1 cellular context compared by ENCODE assay signal in genomic region chr9:136619742-136620440, GRCh38.
TF ChIP-seq lines count a peak whose summit lies in the region.

No MANE protein-coding gene starts in this region.

TF ChIP-seq in HepG2, 621 proteins besides CTCF, POLR2A, EP300 and RAD21 (continued from another document and continues in another):
- TF ChIP-seq, protein P1, sequence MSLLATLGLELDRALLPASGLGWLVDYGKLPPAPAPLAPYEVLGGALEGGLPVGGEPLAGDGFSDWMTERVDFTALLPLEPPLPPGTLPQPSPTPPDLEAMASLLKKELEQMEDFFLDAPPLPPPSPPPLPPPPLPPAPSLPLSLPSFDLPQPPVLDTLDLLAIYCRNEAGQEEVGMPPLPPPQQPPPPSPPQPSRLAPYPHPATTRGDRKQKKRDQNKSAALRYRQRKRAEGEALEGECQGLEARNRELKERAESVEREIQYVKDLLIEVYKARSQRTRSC (CRISPR knock-in tag; IDR thresholded peaks at IDR 0.05; ENCODE audit: low read depth) = no peak
- TF ChIP-seq SNRNP70 (IDR thresholded peaks at IDR 0.05; ENCODE audit: low read depth, low read length) = no peak
- no peak for TF ChIP-seq SRSF9 (IDR thresholded peaks at IDR 0.05; ENCODE audit: borderline replicate concordance, insufficient read depth, low read depth, low read length, poor library complexity, severe bottlenecking)
- TF ChIP-seq RFX5 (IDR thresholded peaks at IDR 0.05; ENCODE audit: low read depth, low read length) = no peak
- peak; percentile 91 for TF ChIP-seq ZBTB43 (CRISPR knock-in tag; conservative IDR thresholded peaks at IDR 0.05)
- TF ChIP-seq TCF7 (IDR thresholded peaks at IDR 0.05; ENCODE audit: low read depth) = peak; percentile 25; the same call in 1 of the 2 replicates
- TF ChIP-seq NAIF1 (CRISPR knock-in tag; IDR thresholded peaks at IDR 0.05; ENCODE audit: borderline replicate concordance) = no peak
- TF ChIP-seq REL (CRISPR knock-in tag; conservative IDR thresholded peaks at IDR 0.05) = no peak
- TF ChIP-seq XBP1 (CRISPR knock-in tag; IDR thresholded peaks at IDR 0.05) = no peak
- TF ChIP-seq, protein P2, sequence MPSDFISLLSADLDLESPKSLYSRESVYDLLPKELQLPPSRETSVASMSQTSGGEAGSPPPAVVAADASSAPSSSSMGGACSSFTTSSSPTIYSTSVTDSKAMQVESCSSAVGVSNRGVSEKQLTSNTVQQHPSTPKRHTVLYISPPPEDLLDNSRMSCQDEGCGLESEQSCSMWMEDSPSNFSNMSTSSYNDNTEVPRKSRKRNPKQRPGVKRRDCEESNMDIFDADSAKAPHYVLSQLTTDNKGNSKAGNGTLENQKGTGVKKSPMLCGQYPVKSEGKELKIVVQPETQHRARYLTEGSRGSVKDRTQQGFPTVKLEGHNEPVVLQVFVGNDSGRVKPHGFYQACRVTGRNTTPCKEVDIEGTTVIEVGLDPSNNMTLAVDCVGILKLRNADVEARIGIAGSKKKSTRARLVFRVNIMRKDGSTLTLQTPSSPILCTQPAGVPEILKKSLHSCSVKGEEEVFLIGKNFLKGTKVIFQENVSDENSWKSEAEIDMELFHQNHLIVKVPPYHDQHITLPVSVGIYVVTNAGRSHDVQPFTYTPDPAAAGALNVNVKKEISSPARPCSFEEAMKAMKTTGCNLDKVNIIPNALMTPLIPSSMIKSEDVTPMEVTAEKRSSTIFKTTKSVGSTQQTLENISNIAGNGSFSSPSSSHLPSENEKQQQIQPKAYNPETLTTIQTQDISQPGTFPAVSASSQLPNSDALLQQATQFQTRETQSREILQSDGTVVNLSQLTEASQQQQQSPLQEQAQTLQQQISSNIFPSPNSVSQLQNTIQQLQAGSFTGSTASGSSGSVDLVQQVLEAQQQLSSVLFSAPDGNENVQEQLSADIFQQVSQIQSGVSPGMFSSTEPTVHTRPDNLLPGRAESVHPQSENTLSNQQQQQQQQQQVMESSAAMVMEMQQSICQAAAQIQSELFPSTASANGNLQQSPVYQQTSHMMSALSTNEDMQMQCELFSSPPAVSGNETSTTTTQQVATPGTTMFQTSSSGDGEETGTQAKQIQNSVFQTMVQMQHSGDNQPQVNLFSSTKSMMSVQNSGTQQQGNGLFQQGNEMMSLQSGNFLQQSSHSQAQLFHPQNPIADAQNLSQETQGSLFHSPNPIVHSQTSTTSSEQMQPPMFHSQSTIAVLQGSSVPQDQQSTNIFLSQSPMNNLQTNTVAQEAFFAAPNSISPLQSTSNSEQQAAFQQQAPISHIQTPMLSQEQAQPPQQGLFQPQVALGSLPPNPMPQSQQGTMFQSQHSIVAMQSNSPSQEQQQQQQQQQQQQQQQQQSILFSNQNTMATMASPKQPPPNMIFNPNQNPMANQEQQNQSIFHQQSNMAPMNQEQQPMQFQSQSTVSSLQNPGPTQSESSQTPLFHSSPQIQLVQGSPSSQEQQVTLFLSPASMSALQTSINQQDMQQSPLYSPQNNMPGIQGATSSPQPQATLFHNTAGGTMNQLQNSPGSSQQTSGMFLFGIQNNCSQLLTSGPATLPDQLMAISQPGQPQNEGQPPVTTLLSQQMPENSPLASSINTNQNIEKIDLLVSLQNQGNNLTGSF (CRISPR knock-in tag; IDR thresholded peaks at IDR 0.05) = peak; percentile 80; the same call in 1 of the 2 replicates
- no peak for TF ChIP-seq ZNF816 (CRISPR knock-in tag; IDR thresholded peaks at IDR 0.05; ENCODE audit: borderline replicate concordance)
- no peak for TF ChIP-seq ZNF740 (CRISPR knock-in tag; IDR thresholded peaks at IDR 0.05)
- TF ChIP-seq ZFP41 (CRISPR knock-in tag; IDR thresholded peaks at IDR 0.05; ENCODE audit: borderline replicate concordance) = no peak
- TF ChIP-seq ATF1 (CRISPR knock-in tag; IDR thresholded peaks at IDR 0.05) = no peak
- TF ChIP-seq POLR2G (IDR thresholded peaks at IDR 0.05; ENCODE audit: low read depth, low read length) = no peak
- TF ChIP-seq CREBL2 (CRISPR knock-in tag; IDR thresholded peaks at IDR 0.05; ENCODE audit: borderline replicate concordance) = no peak
- peak; percentile 93 for TF ChIP-seq CEBPB (IDR thresholded peaks at IDR 0.05; ENCODE audit: borderline replicate concordance, low read depth, low read length)
- no peak for TF ChIP-seq MAF1 (CRISPR knock-in tag; IDR thresholded peaks at IDR 0.05; ENCODE audit: borderline replicate concordance)
- TF ChIP-seq, protein P3, sequence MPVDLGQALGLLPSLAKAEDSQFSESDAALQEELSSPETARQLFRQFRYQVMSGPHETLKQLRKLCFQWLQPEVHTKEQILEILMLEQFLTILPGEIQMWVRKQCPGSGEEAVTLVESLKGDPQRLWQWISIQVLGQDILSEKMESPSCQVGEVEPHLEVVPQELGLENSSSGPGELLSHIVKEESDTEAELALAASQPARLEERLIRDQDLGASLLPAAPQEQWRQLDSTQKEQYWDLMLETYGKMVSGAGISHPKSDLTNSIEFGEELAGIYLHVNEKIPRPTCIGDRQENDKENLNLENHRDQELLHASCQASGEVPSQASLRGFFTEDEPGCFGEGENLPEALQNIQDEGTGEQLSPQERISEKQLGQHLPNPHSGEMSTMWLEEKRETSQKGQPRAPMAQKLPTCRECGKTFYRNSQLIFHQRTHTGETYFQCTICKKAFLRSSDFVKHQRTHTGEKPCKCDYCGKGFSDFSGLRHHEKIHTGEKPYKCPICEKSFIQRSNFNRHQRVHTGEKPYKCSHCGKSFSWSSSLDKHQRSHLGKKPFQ (CRISPR knock-in tag; IDR thresholded peaks at IDR 0.05; ENCODE audit: insufficient replicate concordance) = peak; percentile 23
- TF ChIP-seq FOXA1 (IDR thresholded peaks at IDR 0.05) = no peak
- TF ChIP-seq FOXA1 (CRISPR knock-in tag; IDR thresholded peaks at IDR 0.05) = peak; percentile 90
- TF ChIP-seq ZNF207 (IDR thresholded peaks at IDR 0.05; ENCODE audit: borderline replicate concordance) = no peak
- TF ChIP-seq ZSCAN25 (CRISPR knock-in tag; IDR thresholded peaks at IDR 0.05) = peak; percentile 87
- TF ChIP-seq, protein P4, sequence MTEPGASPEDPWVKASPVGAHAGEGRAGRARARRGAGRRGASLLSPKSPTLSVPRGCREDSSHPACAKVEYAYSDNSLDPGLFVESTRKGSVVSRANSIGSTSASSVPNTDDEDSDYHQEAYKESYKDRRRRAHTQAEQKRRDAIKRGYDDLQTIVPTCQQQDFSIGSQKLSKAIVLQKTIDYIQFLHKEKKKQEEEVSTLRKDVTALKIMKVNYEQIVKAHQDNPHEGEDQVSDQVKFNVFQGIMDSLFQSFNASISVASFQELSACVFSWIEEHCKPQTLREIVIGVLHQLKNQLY (CRISPR knock-in tag; IDR thresholded peaks at IDR 0.05) = peak; percentile 61; the same call in 1 of the 2 replicates
- TF ChIP-seq, protein P5, sequence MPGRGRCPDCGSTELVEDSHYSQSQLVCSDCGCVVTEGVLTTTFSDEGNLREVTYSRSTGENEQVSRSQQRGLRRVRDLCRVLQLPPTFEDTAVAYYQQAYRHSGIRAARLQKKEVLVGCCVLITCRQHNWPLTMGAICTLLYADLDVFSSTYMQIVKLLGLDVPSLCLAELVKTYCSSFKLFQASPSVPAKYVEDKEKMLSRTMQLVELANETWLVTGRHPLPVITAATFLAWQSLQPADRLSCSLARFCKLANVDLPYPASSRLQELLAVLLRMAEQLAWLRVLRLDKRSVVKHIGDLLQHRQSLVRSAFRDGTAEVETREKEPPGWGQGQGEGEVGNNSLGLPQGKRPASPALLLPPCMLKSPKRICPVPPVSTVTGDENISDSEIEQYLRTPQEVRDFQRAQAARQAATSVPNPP (CRISPR knock-in tag; IDR thresholded peaks at IDR 0.05) = no peak
- TF ChIP-seq ZNF10 (CRISPR knock-in tag; IDR thresholded peaks at IDR 0.05; ENCODE audit: borderline replicate concordance, low read depth) = no peak
- TF ChIP-seq SAP130 (CRISPR knock-in tag; IDR thresholded peaks at IDR 0.05; ENCODE audit: low read depth) = peak; percentile 76
- TF ChIP-seq SMARCE1 (IDR thresholded peaks at IDR 0.05; ENCODE audit: borderline replicate concordance) = no peak
- TF ChIP-seq MAFF (IDR thresholded peaks at IDR 0.05; ENCODE audit: low read depth, low read length) = no peak
- TF ChIP-seq, protein P6, sequence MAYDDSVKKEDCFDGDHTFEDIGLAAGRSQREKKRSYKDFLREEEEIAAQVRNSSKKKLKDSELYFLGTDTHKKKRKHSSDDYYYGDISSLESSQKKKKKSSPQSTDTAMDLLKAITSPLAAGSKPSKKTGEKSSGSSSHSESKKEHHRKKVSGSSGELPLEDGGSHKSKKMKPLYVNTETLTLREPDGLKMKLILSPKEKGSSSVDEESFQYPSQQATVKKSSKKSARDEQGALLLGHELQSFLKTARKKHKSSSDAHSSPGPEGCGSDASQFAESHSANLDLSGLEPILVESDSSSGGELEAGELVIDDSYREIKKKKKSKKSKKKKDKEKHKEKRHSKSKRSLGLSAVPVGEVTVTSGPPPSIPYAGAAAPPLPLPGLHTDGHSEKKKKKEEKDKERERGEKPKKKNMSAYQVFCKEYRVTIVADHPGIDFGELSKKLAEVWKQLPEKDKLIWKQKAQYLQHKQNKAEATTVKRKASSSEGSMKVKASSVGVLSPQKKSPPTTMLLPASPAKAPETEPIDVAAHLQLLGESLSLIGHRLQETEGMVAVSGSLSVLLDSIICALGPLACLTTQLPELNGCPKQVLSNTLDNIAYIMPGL (CRISPR knock-in tag; IDR thresholded peaks at IDR 0.05; ENCODE audit: borderline replicate concordance in 1 of 2, low read depth in 1 of 2) = peak in 1 of 2 experiments; percentile 37; a peak in 1 of 4 replicates
- TF ChIP-seq, protein P7, sequence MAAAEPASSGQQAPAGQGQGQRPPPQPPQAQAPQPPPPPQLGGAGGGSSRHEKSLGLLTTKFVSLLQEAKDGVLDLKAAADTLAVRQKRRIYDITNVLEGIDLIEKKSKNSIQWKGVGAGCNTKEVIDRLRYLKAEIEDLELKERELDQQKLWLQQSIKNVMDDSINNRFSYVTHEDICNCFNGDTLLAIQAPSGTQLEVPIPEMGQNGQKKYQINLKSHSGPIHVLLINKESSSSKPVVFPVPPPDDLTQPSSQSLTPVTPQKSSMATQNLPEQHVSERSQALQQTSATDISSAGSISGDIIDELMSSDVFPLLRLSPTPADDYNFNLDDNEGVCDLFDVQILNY (CRISPR knock-in tag; conservative IDR thresholded peaks at IDR 0.05) = no peak
- TF ChIP-seq ZNF766 (CRISPR knock-in tag; IDR thresholded peaks at IDR 0.05; ENCODE audit: borderline replicate concordance) = no peak
- peak; percentile 59; the same call in 1 of the 2 replicates for TF ChIP-seq ZSCAN31 (CRISPR knock-in tag; IDR thresholded peaks at IDR 0.05; ENCODE audit: low read depth)
- no peak for TF ChIP-seq ZNF773 (CRISPR knock-in tag; IDR thresholded peaks at IDR 0.05; ENCODE audit: borderline replicate concordance)
- peak; percentile 53; the same call in 1 of the 2 replicates for TF ChIP-seq ZFP90 (CRISPR knock-in tag; IDR thresholded peaks at IDR 0.05; ENCODE audit: borderline replicate concordance)
- TF ChIP-seq MIXL1 (CRISPR knock-in tag; IDR thresholded peaks at IDR 0.05) = 0 out of 2 replicates have a peak, but pooled peaks have one; percentile 34
- peak; percentile 67; the same call in 1 of the 2 replicates for TF ChIP-seq ZZZ3 (CRISPR knock-in tag; IDR thresholded peaks at IDR 0.05; ENCODE audit: borderline replicate concordance)
- TF ChIP-seq, protein P8, sequence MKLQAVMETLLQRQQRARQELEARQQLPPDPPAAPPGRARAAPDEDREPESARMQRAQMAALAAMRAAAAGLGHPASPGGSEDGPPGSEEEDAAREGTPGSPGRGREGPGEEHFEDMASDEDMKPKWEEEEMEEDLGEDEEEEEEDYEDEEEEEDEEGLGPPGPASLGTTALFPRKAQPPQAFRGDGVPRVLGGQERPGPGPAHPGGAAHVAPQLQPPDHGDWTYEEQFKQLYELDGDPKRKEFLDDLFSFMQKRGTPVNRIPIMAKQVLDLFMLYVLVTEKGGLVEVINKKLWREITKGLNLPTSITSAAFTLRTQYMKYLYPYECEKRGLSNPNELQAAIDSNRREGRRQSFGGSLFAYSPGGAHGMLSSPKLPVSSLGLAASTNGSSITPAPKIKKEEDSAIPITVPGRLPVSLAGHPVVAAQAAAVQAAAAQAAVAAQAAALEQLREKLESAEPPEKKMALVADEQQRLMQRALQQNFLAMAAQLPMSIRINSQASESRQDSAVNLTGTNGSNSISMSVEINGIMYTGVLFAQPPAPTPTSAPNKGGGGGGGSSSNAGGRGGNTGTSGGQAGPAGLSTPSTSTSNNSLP (IDR thresholded peaks at IDR 0.05; ENCODE audit: low read depth, low read length) = no peak
- no peak for TF ChIP-seq ZEB1 (IDR thresholded peaks at IDR 0.05; ENCODE audit: insufficient replicate concordance, low read depth)
- 0 out of 2 replicates have a peak, but pooled peaks have one; percentile 15 for TF ChIP-seq ZNF263 (CRISPR knock-in tag; IDR thresholded peaks at IDR 0.05)
- no peak for TF ChIP-seq ZFP36L2 (CRISPR knock-in tag; IDR thresholded peaks at IDR 0.05)
- no peak for TF ChIP-seq MAFG (CRISPR knock-in tag; IDR thresholded peaks at IDR 0.05)
- TF ChIP-seq CBFB (CRISPR knock-in tag; IDR thresholded peaks at IDR 0.05) = peak; percentile 71
